ENCODE assay signal across 8 cellular contexts in the genomic region with DNA sequence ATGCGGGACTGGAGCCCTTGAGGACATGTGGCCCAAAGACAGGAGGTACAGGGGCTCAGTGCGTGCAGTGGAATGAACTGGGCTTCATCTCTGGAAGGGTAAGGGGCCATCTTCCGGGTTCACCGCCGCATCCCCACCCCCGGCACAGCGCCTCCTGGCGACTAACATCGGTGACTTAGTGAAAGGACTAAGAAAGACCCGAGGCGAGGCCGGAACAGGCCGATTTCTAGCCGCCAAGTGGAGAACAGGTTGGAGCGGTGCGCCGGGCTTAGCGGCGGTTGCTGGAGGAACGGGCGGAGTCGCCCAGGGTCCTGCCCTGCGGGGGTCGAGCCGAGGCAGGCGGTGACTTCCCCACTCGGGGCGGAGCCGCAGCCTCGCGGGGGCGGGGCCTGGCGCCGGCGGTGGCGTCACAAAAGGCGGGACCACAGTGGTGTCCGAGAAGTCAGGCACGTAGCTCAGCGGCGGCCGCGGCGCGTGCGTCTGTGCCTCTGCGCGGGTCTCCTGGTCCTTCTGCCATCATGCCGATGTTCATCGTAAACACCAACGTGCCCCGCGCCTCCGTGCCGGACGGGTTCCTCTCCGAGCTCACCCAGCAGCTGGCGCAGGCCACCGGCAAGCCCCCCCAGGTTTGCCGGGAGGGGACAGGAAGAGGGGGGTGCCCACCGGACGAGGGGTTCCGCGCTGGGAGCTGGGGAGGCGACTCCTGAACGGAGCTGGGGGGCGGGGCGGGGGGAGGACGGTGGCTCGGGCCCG. TPM values are rescaled to one million over a fixed set of nuclear protein-coding genes. Genes with fewer than 3 reads are reported as not detected.
DNase-seq lines count a peak whose midpoint lies in the region; ATAC-seq, FAIRE-seq and TF ChIP-seq lines count a peak whose summit lies in the region.

A gene (plus strand): TSS at position 427 of the 753 bp plus-strand sequence. CDS start 92 bp downstream, at position 519.

- WGBS in aorta, 2 donors, result 1% methylated on average over 52 to 71 of the region's 71 CpGs

- peaks cover 23% of the 10 kb centered on the region for H3K79me2 ChIP-seq in astrocyte (ENCODE audit: insufficient read depth, low read length)

- peaks cover 8% of the 10 kb centered on the region for H3K36me3 ChIP-seq in astrocyte (ENCODE audit: insufficient read depth, low read length)
- peaks cover 0 to 2% of the 10 kb centered on the region in 2 donors for H3K36me3 ChIP-seq in aorta (ENCODE audit: control insufficient read depth in 1 of 2, insufficient read depth in 2 of 2, low read length in 1 of 2)

- H3K4me1 ChIP-seq in astrocyte (ENCODE audit: insufficient read depth, low read length) (peaks cover 18% of the 10 kb centered on the region), aorta (ENCODE audit: control insufficient read depth in 1 of 2, insufficient read depth in 2 of 2, low read length in 2 of 2) (no peaks in the 10 kb centered on the region)

- no peaks in the 10 kb centered on the region for H3K9me3 Mint-ChIP-seq in astrocyte (ENCODE audit: unreplicated experiment)

- no peaks in the 10 kb centered on the region for H3K27me3 ChIP-seq in astrocyte (ENCODE audit: insufficient read depth, low read length)
- H3K27me3 ChIP-seq in aorta (ENCODE audit: control insufficient read depth in 1 of 2, insufficient read depth in 2 of 2, low read length in 1 of 2), result no peaks in the 10 kb centered on the region

- no peaks in the 10 kb centered on the region for H3K9me3 ChIP-seq in astrocyte (ENCODE audit: insufficient read depth, low read depth, low read length)
- H3K9me3 ChIP-seq in aorta (ENCODE audit: control insufficient read depth, low read length), result no peaks in the 10 kb centered on the region

- H3K4me3 Mint-ChIP-seq in astrocyte (ENCODE audit: unreplicated experiment), result peak within 1 kb of the TSS; percentile 93

- H3K4me1 Mint-ChIP-seq in astrocyte (ENCODE audit: low read depth, unreplicated experiment), result peaks cover 25% of the 10 kb centered on the region

- peak within 1 kb of the TSS; percentile 93 for H3K27ac ChIP-seq in astrocyte (ENCODE audit: low read depth, low read length)
- peak within 1 kb of the TSS in 1 of 2 donors; percentile 90 for H3K27ac ChIP-seq in aorta (ENCODE audit: low read depth in 1 of 2, low read length in 2 of 2)

- intact Hi-C loops in aorta (cut with DNase I), result loop anchor here in 1 of 2 donors (5.0 kb wide), 1 partner anchor 37 kb away; a partner anchor contains a TSS

- peak within 1 kb of the TSS; percentile 75 for H3K4me3 ChIP-seq in astrocyte (ENCODE audit: insufficient read depth, low read depth, low read length)
- H3K4me3 ChIP-seq in aorta (ENCODE audit: low read length in 2 of 2), result peak within 1 kb of the TSS; percentile 60 to 62

- TF ChIP-seq CTCF in astrocyte (IDR thresholded peaks at IDR 0.05; ENCODE audit: insufficient read depth, low read depth, low read length), result peak; percentile 62

- no peak for FAIRE-seq in astrocyte (lab: Jason Lieb, UNC)

- peaks cover 2% of the 10 kb centered on the region for H3K27me3 Mint-ChIP-seq in astrocyte (ENCODE audit: low read depth, unreplicated experiment)

- H4K20me1 ChIP-seq in astrocyte (ENCODE audit: insufficient read depth, low read length), result peaks cover 38% of the 10 kb centered on the region

- peak within 1 kb of the TSS; percentile 85 for H3K9ac ChIP-seq in astrocyte (ENCODE audit: low read length)

- peak within 1 kb of the TSS; percentile 94 for H3K4me2 ChIP-seq in astrocyte (ENCODE audit: low read length)

- DNase-seq in NCI-H2029 treated with DMSO at 0.1 percent for 48 hours (lab: John Stamatoyannopoulos, UW), result peak; percentile 44
- DNase-seq in T-helper 22 cell (ENCODE audit: low read depth), result peak; percentile 86
- peak; percentile 76 for DNase-seq in astrocyte (ENCODE audit: low read depth)
- peak; percentile 95 for DNase-seq in hepatic stellate cell (ENCODE audit: low spot score)
- DNase-seq in renal cortical epithelial cell (ENCODE audit: low read depth), result peak; percentile 79
- peak; percentile 97 to 98 for DNase-seq in aorta

- H2AFZ ChIP-seq in astrocyte (ENCODE audit: low read depth, low read length), result peak within 1 kb of the TSS; percentile 81

- H3K27ac Mint-ChIP-seq in astrocyte (ENCODE audit: unreplicated experiment), result peak within 1 kb of the TSS; percentile 98

- peak; percentile 58 for ATAC-seq in GM18508 (IDR thresholded peaks at IDR 0.05; ENCODE audit: insufficient read depth, unreplicated experiment)
- peak; percentile 71 for ATAC-seq in HG02973 (IDR thresholded peaks at IDR 0.05; ENCODE audit: unreplicated experiment)
- ATAC-seq in aorta (ENCODE audit: low FRiP score), result peak; percentile 95

- H3K36me3 Mint-ChIP-seq in astrocyte (ENCODE audit: low read depth, unreplicated experiment), result peaks cover 15% of the 10 kb centered on the region

RNA-seq across cellular contexts. Expression of the gene that starts here (rescaled TPM):
- total RNA-seq in astrocyte (906 and 942 TPM in 2 replicates), renal cortical epithelial cell (213 and 324 TPM in 2 replicates), aorta (100 to 1,000 TPM; 278 to 316 TPM)
- polyA plus RNA-seq in aorta, result 100 to 1,000 TPM; 362 to 373 TPM

Comparison
In these comparisons a context has a peak if more than half of its experiments do, and no peak if none do; other contexts are left out.
1. DNase-seq: peak in every context shown above with its lines; median percentile 98 in aorta; 95 in hepatic stellate cell; 86 in T-helper 22 cell; 79 in renal cortical epithelial cell; 76 in astrocyte; 44 in NCI-H2029 treated with DMSO at 0.1 percent for 48 hours.